Comparison of ENCODE assay signal across 25 cellular contexts in genomic region chrX:11881485-11882170, GRCh38.
"Had no signal": no experiment of that assay in that cellular context is flagged by ENCODE, and none has a peak within 500 bp of the region (broad histone marks: within the 10 kb centered on the region; RNA-seq: fewer than 3 reads in every experiment).

No MANE protein-coding gene starts in this region.

- ATAC-seq: activated CD4-positive, alpha-beta T cell treated with anti-CD3 and anti-CD28 coated beads for 36 hours; activated T-helper 17 cell treated with anti-CD3 and anti-CD28 coated beads, Interleukin-2, amount 50 U/mL, for 72 hours; heart right ventricle; left lobe of liver; right cardiac atrium; stimulated activated memory B cell treated with anti-CD40 and anti-IgM and Interleukin-4, amounts not matched to agents 10 μg/mL and 1 μg/mL and 100 μg/mL, for 72 hours had no signal

- H3K4me1 ChIP-seq: adrenal gland, ascending aorta, heart right ventricle, vagina had no signal

- H3K27me3 ChIP-seq: adrenal gland, ascending aorta, neutrophil, ovary, vagina had no signal

- H3K4me3 ChIP-seq: adrenal gland, ascending aorta, heart right ventricle, ovary, skin epidermis, vagina had no signal

- H3K27ac ChIP-seq: adrenal gland, ascending aorta, epithelial cell of prostate, heart right ventricle, neutrophil, ovary, skin epidermis, vagina had no signal

- DNase-seq: activated B cell treated with CpG ODN at 0.5 μM for 24 hours; activated CD4-positive, alpha-beta T cell treated with anti-CD3 and anti-CD28 coated beads for 36 hours; activated CD4-positive, alpha-beta T cell treated with anti-CD3 and anti-CD28 coated beads, Interleukin-2, amount 50 U/mL, for 4 hours; activated CD8-positive, alpha-beta memory T cell treated with anti-CD3 and anti-CD28 coated beads for 24 hours; activated CD8-positive, alpha-beta memory T cell treated with anti-CD3 and anti-CD28 coated beads, Interleukin-2, amount 50 U/mL, for 4 hours; activated naive CD4-positive, alpha-beta T cell; activated T-cell treated with anti-CD3 and anti-CD28 coated beads, Interleukin-2, amount 50 U/mL, for 24 hours; adrenal gland; cerebellar nuclear complex; cortex of kidney; endodermal cell; heart right ventricle; islet precursor cell; ovary; right cardiac atrium; stimulated activated CD4-positive, alpha-beta T cell treated with anti-CD3 and anti-CD28 coated beads, Interleukin-15, amount 100 ng/mL, for 24 hours; T1000 had no signal

- H3K9me3 ChIP-seq: adrenal gland, ascending aorta, heart right ventricle, neutrophil, ovary, vagina had no signal

- H3K36me3 ChIP-seq: adrenal gland, ascending aorta, heart right ventricle, neutrophil, ovary, vagina had no signal
